Comparison of ENCODE assay signal across 12 cellular contexts in the genomic region with DNA sequence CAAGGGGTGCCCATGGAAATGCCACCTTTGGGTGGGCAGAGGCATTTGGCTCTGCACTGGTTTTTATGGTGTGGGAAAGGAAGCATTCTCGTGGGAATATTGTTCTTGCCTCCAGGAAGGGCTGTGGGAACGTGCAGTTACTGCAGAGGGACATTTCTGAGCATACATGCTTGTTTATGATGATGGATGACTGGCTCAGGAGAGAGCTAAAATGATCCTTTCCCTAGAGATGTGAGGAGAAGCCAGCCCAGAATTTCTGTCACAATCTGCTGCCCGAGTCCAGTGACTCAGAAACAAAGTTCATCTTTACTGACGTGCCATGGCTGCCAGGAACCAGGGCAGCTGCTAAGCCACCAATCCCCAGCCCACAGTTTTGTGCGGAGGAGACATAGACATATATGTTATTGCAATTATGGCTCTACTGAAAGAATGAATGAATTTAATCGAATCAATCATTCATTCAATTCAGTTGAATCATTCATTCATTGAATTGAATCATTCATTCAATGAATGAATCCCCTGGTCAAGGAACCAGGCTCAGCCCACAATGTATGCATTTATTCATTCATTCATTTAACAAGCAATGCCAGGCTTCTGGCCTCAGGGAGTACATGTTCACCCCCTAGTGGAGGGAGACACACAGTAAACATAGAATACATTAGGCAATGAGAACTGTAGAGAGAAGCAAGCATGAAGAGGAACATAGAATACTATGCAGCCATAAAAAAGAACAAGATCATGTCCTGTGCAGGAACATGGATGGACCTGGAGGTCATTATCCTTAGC.
DNase-seq lines count a peak whose midpoint lies in the region; FAIRE-seq and TF ChIP-seq lines count a peak whose summit lies in the region.
"Had no signal": no experiment of that assay in that cellular context is flagged by ENCODE, and none has a peak within 500 bp of the region (broad histone marks: within the 10 kb centered on the region; RNA-seq: fewer than 3 reads in every experiment).

No MANE protein-coding gene starts in this region.

- H3K4me3 Mint-ChIP-seq in neural progenitor cell: no peak overlapping the region
- H3K4me3 Mint-ChIP-seq: nephron; stimulated activated effector memory CD8-positive, alpha-beta T cell treated with anti-CD3 and anti-CD28 coated beads, Interleukin-12 subunit alpha, Interleukin-12 subunit beta, amount 100 ng/mL, for 72 hours had no signal

- no peaks in the 10 kb centered on the region for H3K79me2 ChIP-seq in neural progenitor cell (ENCODE audit: low read depth)

- H3K36me3 Mint-ChIP-seq in neural progenitor cell: no peaks in the 10 kb centered on the region
- H3K36me3 Mint-ChIP-seq: stimulated activated effector memory CD8-positive, alpha-beta T cell treated with anti-CD3 and anti-CD28 coated beads, Interleukin-12 subunit alpha, Interleukin-12 subunit beta, amount 100 ng/mL, for 72 hours had no signal

- peak; percentile 23 for DNase-seq in GM03348 (ENCODE audit: low spot score)
- DNase-seq in LHCN-M2 (ENCODE audit: low read depth): peak; percentile 79
- DNase-seq in dermis blood vessel endothelial cell: peak; percentile 29
- peak; percentile 15 for DNase-seq in neural progenitor cell (ENCODE audit: low spot score)
- no peak for DNase-seq in GM19239 (ENCODE audit: insufficient read length, low spot score)
- DNase-seq in central memory CD4-positive, alpha-beta T cell: no peak
- no peak for DNase-seq in posterior vena cava (ENCODE audit: low spot score)
- DNase-seq in sigmoid colon: no peak
- DNase-seq: erythroblast, NCI-H2029 treated with DMSO at 0.1 percent for 48 hours had no signal

- intact Hi-C loops in posterior vena cava (cut with DNase I) (no loop called here), sigmoid colon (cut with DNase I) (no loop called here)

- no peak overlapping the region for H2AFZ ChIP-seq in neural progenitor cell (replicated peaks)

- H3K27me3 ChIP-seq in neural progenitor cell: no peaks in the 10 kb centered on the region
- H3K27me3 ChIP-seq in sigmoid colon: no peaks in the 10 kb centered on the region

- peak in 1 of 4 donors; percentile 41 for TF ChIP-seq EP300 in sigmoid colon (IDR thresholded peaks at IDR 0.05)

- H3K9me3 Mint-ChIP-seq in neural progenitor cell: peaks cover 3% of the 10 kb centered on the region

- H3K36me3 ChIP-seq in neural progenitor cell (no peaks in the 10 kb centered on the region), sigmoid colon (no peaks in the 10 kb centered on the region)

- H3F3A ChIP-seq in neural progenitor cell (ENCODE audit: low read depth): no peaks in the 10 kb centered on the region

- no peaks in the 10 kb centered on the region for H4K20me1 ChIP-seq in neural progenitor cell (ENCODE audit: low read depth)

- H3K4me1 ChIP-seq in neural progenitor cell: no peaks in the 10 kb centered on the region
- no peaks in the 10 kb centered on the region for H3K4me1 ChIP-seq in sigmoid colon

- no peak overlapping the region for H3K4me2 ChIP-seq in neural progenitor cell

- peaks cover 12% of the 10 kb centered on the region for H3K27me3 Mint-ChIP-seq in neural progenitor cell (ENCODE audit: insufficient read depth, low read depth)

- H3K4me3 ChIP-seq in neural progenitor cell (no peak overlapping the region), sigmoid colon (no peak overlapping the region)

- WGBS in sigmoid colon, 2 donors: 58 to 63% methylated on average over 6 of the region's 6 CpGs

- TF ChIP-seq CTCF in neural progenitor cell (IDR thresholded peaks at IDR 0.05) (peak; percentile 28), sigmoid colon (IDR thresholded peaks at IDR 0.05) (no peak)

- FAIRE-seq in GM19239 (lab: Jason Lieb, UNC): no peak

- H3K27ac ChIP-seq in neural progenitor cell (no peak overlapping the region), sigmoid colon (no peak overlapping the region)

- no peak overlapping the region for H3K9ac ChIP-seq in neural progenitor cell

- H3K9me3 ChIP-seq in neural progenitor cell (ENCODE audit: low read depth): no peaks in the 10 kb centered on the region
- H3K9me3 ChIP-seq in sigmoid colon: no peaks in the 10 kb centered on the region

- no peak for TF ChIP-seq POLR2A in sigmoid colon (IDR thresholded peaks at IDR 0.05)

- peaks cover 5% of the 10 kb centered on the region for H3K4me1 Mint-ChIP-seq in neural progenitor cell
- H3K4me1 Mint-ChIP-seq: nephron; stimulated activated effector memory CD8-positive, alpha-beta T cell treated with anti-CD3 and anti-CD28 coated beads, Interleukin-12 subunit alpha, Interleukin-12 subunit beta, amount 100 ng/mL, for 72 hours had no signal

- no peak overlapping the region for H3K27ac Mint-ChIP-seq in neural progenitor cell
- H3K27ac Mint-ChIP-seq: nephron; stimulated activated effector memory CD8-positive, alpha-beta T cell treated with anti-CD3 and anti-CD28 coated beads, Interleukin-12 subunit alpha, Interleukin-12 subunit beta, amount 100 ng/mL, for 72 hours had no signal

Comparison
In these comparisons a context has a peak if more than half of its experiments do, and no peak if none do; other contexts are left out.
1. DNase-seq: peak in GM03348 (single experiment), LHCN-M2 (single experiment), dermis blood vessel endothelial cell (single experiment) and neural progenitor cell (single experiment); none in GM19239 (single experiment), central memory CD4-positive, alpha-beta T cell (single experiment), posterior vena cava (single experiment) and sigmoid colon (single experiment).